In the genomic region with DNA sequence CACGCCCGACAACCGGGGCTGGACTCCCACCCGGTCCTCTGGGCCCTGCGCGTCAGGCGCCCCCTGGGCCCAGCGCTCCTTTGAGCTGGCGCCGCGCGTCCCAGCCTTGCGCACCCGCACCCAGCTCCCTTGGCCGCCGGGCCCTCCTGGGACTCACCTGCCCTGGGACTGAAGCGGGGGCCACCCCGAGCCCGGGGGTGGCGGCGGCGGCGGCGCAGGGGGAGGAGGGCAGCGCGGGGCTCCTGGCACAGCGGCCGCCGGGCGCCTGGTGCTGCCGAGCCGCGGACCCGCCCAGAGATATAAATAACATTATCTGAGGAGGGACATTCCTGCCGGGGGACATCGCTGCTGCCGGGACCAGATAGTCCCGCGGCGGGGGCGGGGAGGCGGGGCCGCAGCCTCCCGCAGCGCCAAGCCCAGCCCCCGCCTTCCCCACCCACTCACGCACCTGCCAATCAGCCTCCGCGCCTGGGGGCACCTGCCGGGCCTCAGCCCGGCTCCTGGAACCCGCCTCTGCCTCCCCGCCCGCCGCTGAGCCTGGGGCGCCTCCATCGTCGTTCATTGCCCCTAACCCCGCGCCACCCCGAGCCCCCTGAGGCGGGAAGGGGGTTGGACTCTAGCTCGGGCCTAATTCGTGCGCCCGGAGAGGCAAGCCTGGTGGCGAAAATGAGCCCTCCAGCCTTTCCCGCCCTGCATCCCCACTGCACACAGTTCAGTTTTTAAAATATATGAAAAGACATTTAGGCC, we compare ENCODE assay signal across 7 cellular contexts. TPM values are rescaled to one million over a fixed set of nuclear protein-coding genes. Genes with fewer than 3 reads are reported as not detected.
A peak's percentile ranks its signal among the peaks of the same experiment; 100 is the strongest.
DNase-seq lines count a peak whose midpoint lies in the region; TF ChIP-seq lines count a peak whose summit lies in the region.

A gene (minus strand): TSS at position 273 of the 747 bp plus-strand sequence. CDS start 56,813 bp downstream, outside the sequence.

- peaks cover 9% of the 10 kb centered on the region for H3K4me1 Mint-ChIP-seq in dendritic cell treated with granulocyte-macrophage colony-stimulating factor and Interleukin-4, amounts not matched to agents 40 ng/mL and 50 ng/mL, for 4 days (ENCODE audit: low read depth)
- peaks cover 17% of the 10 kb centered on the region for H3K4me1 Mint-ChIP-seq in mesothelial cell of epicardium

- TF ChIP-seq CTCF in mesothelial cell of epicardium (IDR thresholded peaks at IDR 0.05; ENCODE audit: unreplicated experiment), result no peak

- intact Hi-C loops in dendritic cell treated with granulocyte-macrophage colony-stimulating factor and Interleukin-4, amounts not matched to agents 40 ng/mL and 50 ng/mL, for 4 days (cut with micrococcal nuclease), result no loop called here

- no peaks in the 10 kb centered on the region for H3K9me3 Mint-ChIP-seq in dendritic cell treated with granulocyte-macrophage colony-stimulating factor and Interleukin-4, amounts not matched to agents 40 ng/mL and 50 ng/mL, for 4 days
- H3K9me3 Mint-ChIP-seq in mesothelial cell of epicardium, result no peaks in the 10 kb centered on the region

- peak within 1 kb of the TSS; percentile 61 for H3K4me3 Mint-ChIP-seq in dendritic cell treated with granulocyte-macrophage colony-stimulating factor and Interleukin-4, amounts not matched to agents 40 ng/mL and 50 ng/mL, for 4 days
- peak within 1 kb of the TSS; percentile 80 for H3K4me3 Mint-ChIP-seq in mesothelial cell of epicardium

- no peak within 1 kb of the TSS for H3K27ac Mint-ChIP-seq in dendritic cell treated with granulocyte-macrophage colony-stimulating factor and Interleukin-4, amounts not matched to agents 40 ng/mL and 50 ng/mL, for 4 days
- H3K27ac Mint-ChIP-seq in mesothelial cell of epicardium, result peak within 1 kb of the TSS; percentile 84

- H3K27me3 Mint-ChIP-seq in dendritic cell treated with granulocyte-macrophage colony-stimulating factor and Interleukin-4, amounts not matched to agents 40 ng/mL and 50 ng/mL, for 4 days, result peaks cover 80% of the 10 kb centered on the region
- peaks cover 80% of the 10 kb centered on the region for H3K27me3 Mint-ChIP-seq in mesothelial cell of epicardium (ENCODE audit: low read depth)

- peak; percentile 22 for DNase-seq in GM19238 (ENCODE audit: insufficient read length, low spot score)
- peak; percentile 41 for DNase-seq in NCI-H1694 (lab: John Stamatoyannopoulos, UW)
- peak; percentile 62 for DNase-seq in activated CD4-positive, alpha-beta T cell treated with anti-CD3 and anti-CD28 coated beads for 48 hours
- peak; percentile 37 to 71 for DNase-seq in mesothelial cell of epicardium (ENCODE audit: low spot score in 2 of 2, unreplicated experiment in 2 of 2)
- peak; percentile 55 to 61 for DNase-seq in stimulated activated CD8-positive, alpha-beta memory T cell treated with anti-CD3 and anti-CD28 coated beads, Interleukin-2, amount 100 ng/mL, for 48 hours (ENCODE audit: low read depth in 2 of 2)
- no peak for DNase-seq in foreskin melanocyte

- no peaks in the 10 kb centered on the region for H3K36me3 Mint-ChIP-seq in dendritic cell treated with granulocyte-macrophage colony-stimulating factor and Interleukin-4, amounts not matched to agents 40 ng/mL and 50 ng/mL, for 4 days (ENCODE audit: low read depth)
- no peaks in the 10 kb centered on the region for H3K36me3 Mint-ChIP-seq in mesothelial cell of epicardium

RNA-seq across cellular contexts. Expression of the gene that starts here (rescaled TPM):
- 8.1 to 9.0 TPM (median 8.9 TPM) in 3 replicates for total RNA-seq in mesothelial cell of epicardium
